In the genomic region with DNA sequence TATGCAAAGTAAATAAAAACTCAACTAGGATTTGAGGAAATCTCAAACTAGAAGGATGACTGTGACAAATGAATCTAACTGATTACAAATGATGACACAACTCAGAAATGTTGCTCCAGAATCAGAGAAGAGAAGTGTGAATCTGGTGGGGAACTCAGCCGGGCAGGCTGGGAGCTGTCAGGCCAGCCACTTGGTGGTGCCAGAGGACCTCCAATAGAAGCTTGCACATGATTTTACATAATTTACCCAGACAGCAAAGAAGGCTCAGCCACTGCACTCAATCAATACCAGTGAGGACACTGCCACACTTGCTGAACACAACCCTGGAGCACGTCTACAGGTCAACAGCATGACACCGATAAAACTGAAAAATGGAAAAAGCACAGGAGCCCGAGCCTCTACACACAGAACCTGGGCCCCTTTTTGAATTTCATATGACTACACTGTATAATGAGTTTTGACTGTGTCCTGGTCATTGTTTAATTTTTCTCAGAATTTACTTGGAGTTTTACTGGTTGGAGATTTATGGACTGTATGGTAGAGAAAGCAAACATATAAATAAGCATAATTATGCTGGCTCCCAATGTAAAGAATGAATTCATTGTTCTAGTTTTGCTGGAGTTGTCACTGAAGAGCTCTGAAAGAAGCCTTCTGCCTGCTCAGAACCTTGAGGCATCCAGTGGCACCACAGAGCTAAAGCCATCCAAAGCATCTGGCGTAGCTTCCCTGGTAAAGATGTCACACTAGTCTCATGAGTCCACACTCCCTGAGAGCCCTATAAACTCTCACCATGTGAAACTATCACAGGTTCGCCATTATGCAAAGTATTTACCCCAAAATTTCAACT, we compare ENCODE assay signal across 8 cellular contexts.
DNase-seq lines count a peak whose midpoint lies in the region; ATAC-seq and TF ChIP-seq lines count a peak whose summit lies in the region.

No MANE protein-coding gene starts in this region.

- no peak overlapping the region for H3K27ac ChIP-seq in right atrium auricular region

- ATAC-seq in GM21390 (IDR thresholded peaks at IDR 0.05; ENCODE audit: unreplicated experiment) (peak; percentile 78), HG03175 (IDR thresholded peaks at IDR 0.05; ENCODE audit: unreplicated experiment) (no peak)

- H3K36me3 ChIP-seq in right atrium auricular region = no peaks in the 10 kb centered on the region

- H3K9me3 ChIP-seq in right atrium auricular region = no peaks in the 10 kb centered on the region

- H3K4me1 ChIP-seq in right atrium auricular region = no peaks in the 10 kb centered on the region

- peak; percentile 44 to 81 for TF ChIP-seq CTCF in right atrium auricular region (IDR thresholded peaks at IDR 0.05)

- DNase-seq in DMS 273 (lab: John Stamatoyannopoulos, UW; ENCODE audit: unreplicated experiment) (peak; percentile 72), KBM-7 (peak; percentile 75), RPMI7951 (ENCODE audit: low read depth) (peak; percentile 79), amniotic stem cell (lab: John Stamatoyannopoulos, UW) (peak; percentile 38), right atrium auricular region (ENCODE audit: low spot score) (peak; percentile 77), putamen (ENCODE audit: low spot score) (peak; percentile 75)

- in situ Hi-C loops in KBM-7 (cut with MboI; ENCODE audit: low pct_unique_long_range_greater_than_20kb, low sequenced_read_pairs) = no loop called here

- H3K27me3 ChIP-seq in right atrium auricular region = no peaks in the 10 kb centered on the region

- no peak overlapping the region for H3K4me3 ChIP-seq in right atrium auricular region
